Comparison of ENCODE assay signal across 16 cellular contexts in genomic region chrX:34813618-34814017, GRCh38.
"Had no signal": no experiment of that assay in that cellular context is flagged by ENCODE, and none has a peak within 500 bp of the region (broad histone marks: within the 10 kb centered on the region; RNA-seq: fewer than 3 reads in every experiment).

No MANE protein-coding gene starts in this region.

- H3K27ac ChIP-seq: sigmoid colon, upper lobe of left lung had no signal

- H3K36me3 Mint-ChIP-seq: activated naive CD8-positive, alpha-beta T cell had no signal

- H3K4me1 ChIP-seq: sigmoid colon, upper lobe of left lung had no signal

- H3K27me3 Mint-ChIP-seq: activated naive CD8-positive, alpha-beta T cell; effector memory CD8-positive, alpha-beta T cell had no signal

- H3K9me3 ChIP-seq: sigmoid colon, upper lobe of left lung had no signal

- H3K36me3 ChIP-seq: sigmoid colon, upper lobe of left lung had no signal

- H3K4me3 Mint-ChIP-seq: activated naive CD8-positive, alpha-beta T cell; effector memory CD8-positive, alpha-beta T cell; nephron progenitor cell had no signal

- H3K27ac Mint-ChIP-seq: activated naive CD8-positive, alpha-beta T cell; effector memory CD8-positive, alpha-beta T cell; nephron progenitor cell had no signal

- H3K4me3 ChIP-seq: sigmoid colon, upper lobe of left lung had no signal

- H3K27me3 ChIP-seq: sigmoid colon, upper lobe of left lung had no signal

- H3K9me3 Mint-ChIP-seq: effector memory CD8-positive, alpha-beta T cell had no signal

- DNase-seq: activated CD4-positive, alpha-beta T cell treated with anti-CD3 and anti-CD28 coated beads for 1 hour; activated CD4-positive, alpha-beta T cell treated with anti-CD3 and anti-CD28 coated beads, Interleukin-2, amount 50 U/mL, for 48 hours; activated gamma-delta T cell; activated T-cell treated with anti-CD3 and anti-CD28 coated beads, Interleukin-2, amount 50 U/mL, for 48 hours; aorta; central memory CD4-positive, alpha-beta T cell; effector memory CD8-positive, alpha-beta T cell; kidney; left ventricle myocardium superior; nephron progenitor cell; sigmoid colon; stimulated activated CD4-positive, alpha-beta T cell treated with anti-CD3 and anti-CD28 coated beads, Interleukin-12 subunit alpha, Interleukin-12 subunit beta, amount 100 ng/mL, for 4 hours; stimulated activated naive CD4-positive, alpha-beta T cell; T-helper 9 cell; upper lobe of left lung had no signal

- H3K4me1 Mint-ChIP-seq: nephron progenitor cell had no signal
